31 cellular contexts compared by ENCODE assay signal in genomic region chr12:12070149-12070548, GRCh38. TPM values are rescaled to one million over a fixed set of nuclear protein-coding genes. Genes with fewer than 3 reads are reported as not detected.
A peak's percentile ranks its signal among the peaks of the same experiment; 100 is the strongest.
DNase-seq lines count a peak whose midpoint lies in the region; ATAC-seq and TF ChIP-seq lines count a peak whose summit lies in the region.
"Had no signal": no experiment of that assay in that cellular context is flagged by ENCODE, and none has a peak within 500 bp of the region (broad histone marks: within the 10 kb centered on the region; RNA-seq: fewer than 3 reads in every experiment).

No MANE protein-coding gene starts in this region.

- no peak for DNase-seq in activated CD4-positive, alpha-beta T cell treated with anti-CD3 and anti-CD28 coated beads, Interleukin-2, amount 10 ng/mL, durations not matched to agents 24 days and 14 days
- no peak for DNase-seq in activated CD4-positive, alpha-beta T cell treated with anti-CD3 and anti-CD28 coated beads, Interleukin-2, amount 50 U/mL, for 1 hour
- DNase-seq in activated T-helper 1 cell treated with anti-CD3 and anti-CD28 coated beads, Interleukin-12 subunit alpha, Interleukin-12 subunit beta, Interleukin-2, Interleukin-4 antibody, amounts not matched to agents 30 ng/mL and 10 ng/mL and 1 ng/mL, durations not matched to agents 14 hours and 24 hours and 36 hours (ENCODE audit: low spot score) = no peak
- no peak for DNase-seq in memory B cell (ENCODE audit: low spot score in 2 of 2)
- DNase-seq in H7 = no peak
- DNase-seq in left colon = no peak
- DNase-seq: activated CD4-positive, CD25-positive, alpha-beta regulatory T cell treated with anti-CD3 and anti-CD28 coated beads, Interleukin-2, amount 50 U/mL, for 72 hours; activated CD8-positive, alpha-beta memory T cell treated with anti-CD3 and anti-CD28 coated beads, Interleukin-2, amount 10 ng/mL, durations not matched to agents 7 days and 5 days; AML-193; central memory CD4-positive, alpha-beta T cell; endodermal cell; glutamatergic neuron; GM23248; mesenchymal stem cell; NCI-H1092; NCI-H1694; NCI-H446; retina; SJCRH30; stimulated activated naive B cell treated with anti-CD40 and anti-IgM and Interleukin-4, amounts not matched to agents 10 μg/mL and 1 μg/mL and 100 μg/mL, for 72 hours; uterus had no signal

- intact Hi-C loops in activated CD4-positive, alpha-beta T cell treated with anti-CD3 and anti-CD28 coated beads, Interleukin-2, amount 10 ng/mL, durations not matched to agents 24 days and 14 days (cut with micrococcal nuclease) = no loop called here
- intact Hi-C loops in activated T-helper 1 cell treated with anti-CD3 and anti-CD28 coated beads, Interleukin-12 subunit alpha, Interleukin-12 subunit beta, Interleukin-2, Interleukin-4 antibody, amounts not matched to agents 30 ng/mL and 10 ng/mL and 1 ng/mL, durations not matched to agents 14 hours and 24 hours and 36 hours (cut with micrococcal nuclease) = loop anchor here (2.0 to 5.0 kb wide), 3 partner anchors 59 to 197 kb away; partner anchors contain the start of gene LRP6
- intact Hi-C loops in left colon (cut with DNase I, micrococcal nuclease) = no loop called here

- H3K4me3 Mint-ChIP-seq in activated CD4-positive, alpha-beta T cell treated with anti-CD3 and anti-CD28 coated beads, Interleukin-2, amount 10 ng/mL, durations not matched to agents 24 days and 14 days = no peak overlapping the region
- H3K4me3 Mint-ChIP-seq in activated T-helper 1 cell treated with anti-CD3 and anti-CD28 coated beads, Interleukin-12 subunit alpha, Interleukin-12 subunit beta, Interleukin-2, Interleukin-4 antibody, amounts not matched to agents 30 ng/mL and 10 ng/mL and 1 ng/mL, durations not matched to agents 14 hours and 24 hours and 36 hours = no peak overlapping the region
- H3K4me3 Mint-ChIP-seq in memory B cell = no peak overlapping the region
- H3K4me3 Mint-ChIP-seq: dendritic cell treated with granulocyte-macrophage colony-stimulating factor and Interleukin-4, amounts not matched to agents 40 ng/mL and 50 ng/mL, for 4 days; endodermal cell; neural progenitor cell; stimulated activated naive B cell treated with anti-CD40 and anti-IgM and Interleukin-4, amounts not matched to agents 10 μg/mL and 1 μg/mL and 100 μg/mL, for 72 hours had no signal

- no peaks in the 10 kb centered on the region for H3K27me3 Mint-ChIP-seq in activated CD4-positive, alpha-beta T cell treated with anti-CD3 and anti-CD28 coated beads, Interleukin-2, amount 10 ng/mL, durations not matched to agents 24 days and 14 days
- peaks cover 3% of the 10 kb centered on the region for H3K27me3 Mint-ChIP-seq in activated T-helper 1 cell treated with anti-CD3 and anti-CD28 coated beads, Interleukin-12 subunit alpha, Interleukin-12 subunit beta, Interleukin-2, Interleukin-4 antibody, amounts not matched to agents 30 ng/mL and 10 ng/mL and 1 ng/mL, durations not matched to agents 14 hours and 24 hours and 36 hours (ENCODE audit: insufficient read depth)
- peaks cover 2% of the 10 kb centered on the region for H3K27me3 Mint-ChIP-seq in memory B cell
- H3K27me3 Mint-ChIP-seq: CD4-positive, alpha-beta memory T cell had no signal

- H3K27ac Mint-ChIP-seq in activated CD4-positive, alpha-beta T cell treated with anti-CD3 and anti-CD28 coated beads, Interleukin-2, amount 10 ng/mL, durations not matched to agents 24 days and 14 days = peak overlapping the region; percentile 91
- H3K27ac Mint-ChIP-seq in activated T-helper 1 cell treated with anti-CD3 and anti-CD28 coated beads, Interleukin-12 subunit alpha, Interleukin-12 subunit beta, Interleukin-2, Interleukin-4 antibody, amounts not matched to agents 30 ng/mL and 10 ng/mL and 1 ng/mL, durations not matched to agents 14 hours and 24 hours and 36 hours = peak overlapping the region; percentile 76
- H3K27ac Mint-ChIP-seq in memory B cell = peak overlapping the region; percentile 29
- H3K27ac Mint-ChIP-seq: dendritic cell treated with granulocyte-macrophage colony-stimulating factor and Interleukin-4, amounts not matched to agents 40 ng/mL and 50 ng/mL, for 4 days; neural progenitor cell; stimulated activated naive B cell treated with anti-CD40 and anti-IgM and Interleukin-4, amounts not matched to agents 10 μg/mL and 1 μg/mL and 100 μg/mL, for 72 hours had no signal

- peaks cover 31% of the 10 kb centered on the region for H3K4me1 Mint-ChIP-seq in activated CD4-positive, alpha-beta T cell treated with anti-CD3 and anti-CD28 coated beads, Interleukin-2, amount 10 ng/mL, durations not matched to agents 24 days and 14 days
- H3K4me1 Mint-ChIP-seq in activated T-helper 1 cell treated with anti-CD3 and anti-CD28 coated beads, Interleukin-12 subunit alpha, Interleukin-12 subunit beta, Interleukin-2, Interleukin-4 antibody, amounts not matched to agents 30 ng/mL and 10 ng/mL and 1 ng/mL, durations not matched to agents 14 hours and 24 hours and 36 hours (ENCODE audit: low read depth) = peaks cover 49% of the 10 kb centered on the region
- H3K4me1 Mint-ChIP-seq in memory B cell = peaks cover 12% of the 10 kb centered on the region

- no peak overlapping the region for H3K4me3 ChIP-seq in H7 (ENCODE audit: insufficient read depth, low read depth, low read length)
- H3K4me3 ChIP-seq: A549, GM23248, neural progenitor cell, SJCRH30, uterus had no signal

- H3K36me3 ChIP-seq in H7 (replicated peaks; ENCODE audit: control insufficient read depth, insufficient read depth, low read length) = no peaks in the 10 kb centered on the region
- H3K36me3 ChIP-seq: neural progenitor cell, SJCRH30, uterus had no signal

- peaks cover 4% of the 10 kb centered on the region for H3K36me3 Mint-ChIP-seq in activated CD4-positive, alpha-beta T cell treated with anti-CD3 and anti-CD28 coated beads, Interleukin-2, amount 10 ng/mL, durations not matched to agents 24 days and 14 days (ENCODE audit: low read depth)
- H3K36me3 Mint-ChIP-seq in activated T-helper 1 cell treated with anti-CD3 and anti-CD28 coated beads, Interleukin-12 subunit alpha, Interleukin-12 subunit beta, Interleukin-2, Interleukin-4 antibody, amounts not matched to agents 30 ng/mL and 10 ng/mL and 1 ng/mL, durations not matched to agents 14 hours and 24 hours and 36 hours (ENCODE audit: low read depth) = peaks cover 2% of the 10 kb centered on the region
- H3K36me3 Mint-ChIP-seq in memory B cell = no peaks in the 10 kb centered on the region
- H3K36me3 Mint-ChIP-seq: CD4-positive, alpha-beta memory T cell; neural progenitor cell; stimulated activated naive B cell treated with anti-CD40 and anti-IgM and Interleukin-4, amounts not matched to agents 10 μg/mL and 1 μg/mL and 100 μg/mL, for 72 hours had no signal

- TF ChIP-seq CTCF in 22Rv1 (IDR thresholded peaks at IDR 0.05) = no peak

- peak overlapping the region; percentile 84 for H3K27ac ChIP-seq in 22Rv1
- H3K27ac ChIP-seq: A549, GM23248, neural progenitor cell, parathyroid adenoma, SJCRH30, uterus had no signal

- ATAC-seq in memory B cell (ENCODE audit: low read depth) (no peak), HG03135 (IDR thresholded peaks at IDR 0.05; ENCODE audit: unreplicated experiment) (no peak), left colon (no peak)

- H3K9me3 Mint-ChIP-seq in activated CD4-positive, alpha-beta T cell treated with anti-CD3 and anti-CD28 coated beads, Interleukin-2, amount 10 ng/mL, durations not matched to agents 24 days and 14 days = peaks cover 4% of the 10 kb centered on the region
- no peaks in the 10 kb centered on the region for H3K9me3 Mint-ChIP-seq in activated T-helper 1 cell treated with anti-CD3 and anti-CD28 coated beads, Interleukin-12 subunit alpha, Interleukin-12 subunit beta, Interleukin-2, Interleukin-4 antibody, amounts not matched to agents 30 ng/mL and 10 ng/mL and 1 ng/mL, durations not matched to agents 14 hours and 24 hours and 36 hours
- no peaks in the 10 kb centered on the region for H3K9me3 Mint-ChIP-seq in memory B cell
- H3K9me3 Mint-ChIP-seq: CD4-positive, alpha-beta memory T cell; dendritic cell treated with granulocyte-macrophage colony-stimulating factor and Interleukin-4, amounts not matched to agents 40 ng/mL and 50 ng/mL, for 4 days; endodermal cell; stimulated activated naive B cell treated with anti-CD40 and anti-IgM and Interleukin-4, amounts not matched to agents 10 μg/mL and 1 μg/mL and 100 μg/mL, for 72 hours had no signal

- H3K27me3 ChIP-seq in H7 (ENCODE audit: control insufficient read depth, insufficient read depth, low read length) = no peaks in the 10 kb centered on the region
- H3K27me3 ChIP-seq: neural progenitor cell, SJCRH30, uterus had no signal

RNA-seq across cellular contexts. Expression of gene BCL2L14, which starts 0.6 kb away (rescaled TPM):
- total RNA-seq in activated CD4-positive, alpha-beta T cell treated with anti-CD3 and anti-CD28 coated beads, Interleukin-2, amount 10 ng/mL, durations not matched to agents 24 days and 14 days = 13.0 and 14.2 TPM in 2 replicates
- total RNA-seq in activated T-helper 1 cell treated with anti-CD3 and anti-CD28 coated beads, Interleukin-12 subunit alpha, Interleukin-12 subunit beta, Interleukin-2, Interleukin-4 antibody, amounts not matched to agents 30 ng/mL and 10 ng/mL and 1 ng/mL, durations not matched to agents 14 hours and 24 hours and 36 hours = 10.4 and 11.0 TPM in 2 replicates
- total RNA-seq in H7 (2014; rRNA removed; shearing (Covaris generic)) = 0.33 and 1.9 TPM in 2 replicates
- 10 to 100 TPM; 54.4 to 57.6 TPM for total RNA-seq in left colon
- total RNA-seq: GM23248, left lobe of liver, myocyte, RPMI7951, SJCRH30, uterus had no signal

Comparison
In these comparisons a context has a peak if more than half of its experiments do, and no peak if none do; other contexts are left out.
1. H3K27ac Mint-ChIP-seq: peak in every context shown above with its lines; median percentile 91 in activated CD4-positive, alpha-beta T cell treated with anti-CD3 and anti-CD28 coated beads, Interleukin-2, amount 10 ng/mL, durations not matched to agents 24 days and 14 days; 76 in activated T-helper 1 cell treated with anti-CD3 and anti-CD28 coated beads, Interleukin-12 subunit alpha, Interleukin-12 subunit beta, Interleukin-2, Interleukin-4 antibody, amounts not matched to agents 30 ng/mL and 10 ng/mL and 1 ng/mL, durations not matched to agents 14 hours and 24 hours and 36 hours; 29 in memory B cell.